Comparison of ENCODE assay signal across 1 cellular context in the genomic region with DNA sequence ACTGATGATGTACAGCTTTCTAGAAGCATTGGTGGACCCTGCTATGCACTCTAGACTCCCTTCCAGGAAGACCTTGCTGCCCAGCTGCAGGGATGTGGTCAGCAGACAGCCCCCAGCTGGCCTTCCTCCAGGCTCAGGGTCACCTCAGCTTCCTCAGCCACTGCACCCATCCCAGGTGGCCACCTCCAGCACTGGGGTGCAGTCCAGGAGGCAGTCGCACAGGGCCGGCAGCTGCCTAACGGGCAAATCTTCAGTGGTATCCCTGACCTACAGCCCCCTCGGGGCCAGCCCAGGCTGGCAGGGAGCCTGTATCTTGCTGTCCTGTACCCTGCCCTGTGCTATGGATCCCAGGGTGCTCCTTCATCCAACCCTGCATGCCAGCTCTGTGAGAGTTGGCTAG.
TF ChIP-seq lines count a peak whose summit lies in the region.

No MANE protein-coding gene starts in this region.

TF ChIP-seq in GM23338, 12 proteins besides CTCF, POLR2A, EP300 and RAD21 (continued from another document):
- TF ChIP-seq, protein P1, sequence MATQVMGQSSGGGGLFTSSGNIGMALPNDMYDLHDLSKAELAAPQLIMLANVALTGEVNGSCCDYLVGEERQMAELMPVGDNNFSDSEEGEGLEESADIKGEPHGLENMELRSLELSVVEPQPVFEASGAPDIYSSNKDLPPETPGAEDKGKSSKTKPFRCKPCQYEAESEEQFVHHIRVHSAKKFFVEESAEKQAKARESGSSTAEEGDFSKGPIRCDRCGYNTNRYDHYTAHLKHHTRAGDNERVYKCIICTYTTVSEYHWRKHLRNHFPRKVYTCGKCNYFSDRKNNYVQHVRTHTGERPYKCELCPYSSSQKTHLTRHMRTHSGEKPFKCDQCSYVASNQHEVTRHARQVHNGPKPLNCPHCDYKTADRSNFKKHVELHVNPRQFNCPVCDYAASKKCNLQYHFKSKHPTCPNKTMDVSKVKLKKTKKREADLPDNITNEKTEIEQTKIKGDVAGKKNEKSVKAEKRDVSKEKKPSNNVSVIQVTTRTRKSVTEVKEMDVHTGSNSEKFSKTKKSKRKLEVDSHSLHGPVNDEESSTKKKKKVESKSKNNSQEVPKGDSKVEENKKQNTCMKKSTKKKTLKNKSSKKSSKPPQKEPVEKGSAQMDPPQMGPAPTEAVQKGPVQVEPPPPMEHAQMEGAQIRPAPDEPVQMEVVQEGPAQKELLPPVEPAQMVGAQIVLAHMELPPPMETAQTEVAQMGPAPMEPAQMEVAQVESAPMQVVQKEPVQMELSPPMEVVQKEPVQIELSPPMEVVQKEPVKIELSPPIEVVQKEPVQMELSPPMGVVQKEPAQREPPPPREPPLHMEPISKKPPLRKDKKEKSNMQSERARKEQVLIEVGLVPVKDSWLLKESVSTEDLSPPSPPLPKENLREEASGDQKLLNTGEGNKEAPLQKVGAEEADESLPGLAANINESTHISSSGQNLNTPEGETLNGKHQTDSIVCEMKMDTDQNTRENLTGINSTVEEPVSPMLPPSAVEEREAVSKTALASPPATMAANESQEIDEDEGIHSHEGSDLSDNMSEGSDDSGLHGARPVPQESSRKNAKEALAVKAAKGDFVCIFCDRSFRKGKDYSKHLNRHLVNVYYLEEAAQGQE (IDR thresholded peaks at IDR 0.05; ENCODE audit: unreplicated experiment): no peak
- no peak for TF ChIP-seq ZNF114 (CRISPR knock-in tag; IDR thresholded peaks at IDR 0.05)
- no peak for TF ChIP-seq ZNF331 (CRISPR knock-in tag; IDR thresholded peaks at IDR 0.05; ENCODE audit: low read depth)
